In genomic region chr22:23893446-23893956, GRCh38 we compare ENCODE assay signal across 8 cellular contexts. TPM values are rescaled to one million over a fixed set of nuclear protein-coding genes. Genes with fewer than 3 reads are reported as not detected.
DNase-seq lines count a peak whose midpoint lies in the region; ATAC-seq, FAIRE-seq and TF ChIP-seq lines count a peak whose summit lies in the region.

No MANE protein-coding gene starts in this region.

- H3K27me3 Mint-ChIP-seq in MCF 10A (ENCODE audit: insufficient read depth, unreplicated experiment), result no peaks in the 10 kb centered on the region

- H3K4me3 ChIP-seq in heart right ventricle, result peak overlapping the region; percentile 49 to 88 (median 70)
- H3K4me3 ChIP-seq in mesodermal cell (ENCODE audit: extremely low read depth, insufficient read depth, low read length, poor library complexity, severe bottlenecking), result peak overlapping the region; percentile 86

- peak in 2 of 8 donors; percentile 1 for ATAC-seq in heart right ventricle
- ATAC-seq in left cardiac atrium, result no peak

- intact Hi-C loops in heart right ventricle (cut with DNase I) (loop anchor here in 1 of 10 donors (5.0 kb wide), 1 partner anchor 36 kb away; the partner anchor contains the start of gene SLC2A11), left cardiac atrium (cut with DNase I) (no loop called here), MCF 10A (cut with micrococcal nuclease) (loop anchor here (5.0 kb wide), 1 partner anchor 64 kb away; no protein-coding TSS in a partner anchor)

- H3K27ac Mint-ChIP-seq in MCF 10A (ENCODE audit: low read depth, unreplicated experiment), result peak overlapping the region; percentile 99

- POLR2A ChIA-PET in MCF 10A (lab: Yijun Ruan, JAX), result interaction anchor here (0.5 to 2.2 kb wide), 19 partner anchors 10 to 410 kb away, joined by 3 to 59 read pairs (median 5); partner anchors contain the start of genes CABIN1 and SLC2A11

- CTCF ChIA-PET in MCF 10A (lab: Yijun Ruan, JAX), result interaction anchor here (0.6 to 2.1 kb wide), 16 partner anchors 9 to 194 kb away, joined by 3 to 16 read pairs (median 3); partner anchors contain the start of gene SLC2A11

- 26 to 34% methylated on average over 10 of the region's 10 CpGs for WGBS in heart right ventricle, 2 donors
- 28 to 64% methylated on average over 2 to 6 of the region's 10 CpGs for WGBS in mesodermal cell (ENCODE audit: insufficient coverage in 2 of 2), 2 experiments

- no peaks in the 10 kb centered on the region for H3K27me3 ChIP-seq in heart right ventricle

- peaks cover 16% of the 10 kb centered on the region for H3K4me1 Mint-ChIP-seq in MCF 10A (ENCODE audit: insufficient read depth, unreplicated experiment)

- BruUV-seq in MCF 10A (replicated peaks; lab: Mats Ljungman, UMichigan), result TSS peak; percentile 58

- H3K9me3 ChIP-seq in heart right ventricle, result no peaks in the 10 kb centered on the region
- peaks cover 16% of the 10 kb centered on the region for H3K9me3 ChIP-seq in mesodermal cell (ENCODE audit: control insufficient read depth, low read length)

- H3K4me1 ChIP-seq in heart right ventricle (peaks cover 7 to 37% (median 25%) of the 10 kb centered on the region in 9 donors), mesodermal cell (ENCODE audit: control insufficient read depth, insufficient read depth, low read length, poor library complexity, severe bottlenecking) (peaks cover 5% of the 10 kb centered on the region)

- TF ChIP-seq CTCF in heart right ventricle (IDR thresholded peaks at IDR 0.05), result no peak
- no peak for TF ChIP-seq CTCF in MCF 10A (IDR thresholded peaks at IDR 0.05; ENCODE audit: unreplicated experiment)

- peaks cover 0 to 24% (median 5%) of the 10 kb centered on the region in 9 donors for H3K36me3 ChIP-seq in heart right ventricle
- peaks cover 28% of the 10 kb centered on the region for H3K36me3 ChIP-seq in mesodermal cell (ENCODE audit: control insufficient read depth, insufficient read depth, low read length)

- peak overlapping the region; percentile 89 for H3K4me3 Mint-ChIP-seq in MCF 10A (ENCODE audit: unreplicated experiment)

- H3K9me3 Mint-ChIP-seq in MCF 10A (ENCODE audit: unreplicated experiment), result no peaks in the 10 kb centered on the region

- DNase-seq in heart right ventricle, result no peak
- no peak for DNase-seq in left cardiac atrium
- DNase-seq in MCF 10A (ENCODE audit: unreplicated experiment), result no peak
- DNase-seq in urothelium cell line (ENCODE audit: low spot score), result no peak
- no peak for DNase-seq in NCI-H1092 (lab: John Stamatoyannopoulos, UW)
- no peak for DNase-seq in NCI-H1417 treated with DMSO at 0.1 percent for 48 hours (lab: John Stamatoyannopoulos, UW)
- DNase-seq in cerebellar nuclear complex (lab: John Stamatoyannopoulos, UW), result no peak

- peak; percentile 5 for FAIRE-seq in urothelium cell line (lab: Jason Lieb, UNC)

- peaks cover 48% of the 10 kb centered on the region for H3K36me3 Mint-ChIP-seq in MCF 10A (ENCODE audit: insufficient read depth, unreplicated experiment)

- peak overlapping the region in 9 of 10 donors; percentile 84 to 99 (median 93) for H3K27ac ChIP-seq in heart right ventricle
- peak overlapping the region; percentile 94 for H3K27ac ChIP-seq in mesodermal cell (ENCODE audit: low read depth, low read length, severe bottlenecking)

RNA-seq across cellular contexts. Expression of gene MIF, which starts 0.7 kb away (rescaled TPM):
- total RNA-seq in heart right ventricle (100 to 1,000 TPM; 135 to 457 (median 225) TPM), left cardiac atrium (100 to 1,000 TPM; 292 to 347 TPM), MCF 10A (2022) (1,031 and 1,126 TPM in 2 replicates)
- polyA plus RNA-seq in heart right ventricle, result 100 to 1,000 TPM; 474 to 634 TPM
- 781 TPM for polyA plus RNA-seq in mesodermal cell (2013, experiment 1 of 2)
- 681 TPM for polyA plus RNA-seq in mesodermal cell (2013, experiment 2 of 2)

RNA-seq across cellular contexts. Expression of gene SLC2A11, which starts 35.8 kb away (rescaled TPM):
- total RNA-seq in heart right ventricle (10 to 100 TPM; 16.1 to 30.4 (median 21.2) TPM), left cardiac atrium (10 to 100 TPM; 15.0 TPM), MCF 10A (2022) (9.6 and 11.3 TPM in 2 replicates)
- 10 to 100 TPM in 1 of 2 donors, 1 to 10 TPM in 1; 8.3 to 42.1 TPM for polyA plus RNA-seq in heart right ventricle
- polyA plus RNA-seq in mesodermal cell (2013, experiment 1 of 2), result 11.6 TPM
- 12.3 TPM for polyA plus RNA-seq in mesodermal cell (2013, experiment 2 of 2)

RNA-seq across cellular contexts. Expression of gene DERL3, which starts 54.7 kb away (rescaled TPM):
- total RNA-seq in heart right ventricle (1 to 10 TPM in 9 of 10 donors, under 1 TPM in 1; 0.91 to 5.1 (median 1.7) TPM), left cardiac atrium (1 to 10 TPM; 5.8 to 6.5 TPM), MCF 10A (2022) (not detected in 2 replicates)
- 10 to 100 TPM in 1 of 2 donors, 1 to 10 TPM in 1; 2.0 to 14.1 TPM for polyA plus RNA-seq in heart right ventricle
- 7.7 TPM for polyA plus RNA-seq in mesodermal cell (2013, experiment 1 of 2)
- 5.6 TPM for polyA plus RNA-seq in mesodermal cell (2013, experiment 2 of 2)
